In genomic region chr7:27115161-27116018, GRCh38 we compare ENCODE assay signal across 1 cellular context.
TF ChIP-seq lines count a peak whose summit lies in the region.

No MANE protein-coding gene starts in this region.

TF ChIP-seq in IMR-90, 13 proteins besides CTCF, POLR2A, EP300 and RAD21 (continued from another document):
- no peak for TF ChIP-seq ELK1 (IDR thresholded peaks at IDR 0.05; ENCODE audit: borderline replicate concordance, low read depth, low read length)
- TF ChIP-seq SMC3 (IDR thresholded peaks at IDR 0.05; ENCODE audit: low read depth, low read length), result no peak
- TF ChIP-seq MAFK (IDR thresholded peaks at IDR 0.05; ENCODE audit: low read depth, low read length), result peak; percentile 60; the same call in 1 of the 2 replicates
- TF ChIP-seq MAZ (IDR thresholded peaks at IDR 0.05; ENCODE audit: borderline replicate concordance, low read depth, low read length), result 0 out of 2 replicates have a peak, but pooled peaks have one; percentile 45
- TF ChIP-seq CHD1 (IDR thresholded peaks at IDR 0.05; ENCODE audit: low read depth, low read length), result peak; percentile 26; the same call in 1 of the 2 replicates
- TF ChIP-seq FOS (IDR thresholded peaks at IDR 0.05; ENCODE audit: low read depth, low read length), result peak; percentile 17; the same call in 1 of the 2 replicates
- peak; percentile 60; the same call in 1 of the 2 replicates for TF ChIP-seq BHLHE40 (IDR thresholded peaks at IDR 0.05; ENCODE audit: low read depth, low read length)
- TF ChIP-seq MXI1 (IDR thresholded peaks at IDR 0.05; ENCODE audit: borderline replicate concordance, low read depth, low read length), result 0 out of 2 replicates have a peak, but pooled peaks have one; percentile 51
- no peak for TF ChIP-seq USF2 (IDR thresholded peaks at IDR 0.05; ENCODE audit: low read depth, low read length)
- no peak; the same call in 1 of the 2 replicates for TF ChIP-seq NFE2L2 (IDR thresholded peaks at IDR 0.05; ENCODE audit: low read depth, low read length)
- no peak; the same call in 1 of the 2 replicates for TF ChIP-seq CEBPB (IDR thresholded peaks at IDR 0.05; ENCODE audit: low read depth, low read length)
- TF ChIP-seq RFX5 (IDR thresholded peaks at IDR 0.05; ENCODE audit: low read depth, low read length), result no peak
